ENCODE assay signal across 11 cellular contexts in the genomic region with DNA sequence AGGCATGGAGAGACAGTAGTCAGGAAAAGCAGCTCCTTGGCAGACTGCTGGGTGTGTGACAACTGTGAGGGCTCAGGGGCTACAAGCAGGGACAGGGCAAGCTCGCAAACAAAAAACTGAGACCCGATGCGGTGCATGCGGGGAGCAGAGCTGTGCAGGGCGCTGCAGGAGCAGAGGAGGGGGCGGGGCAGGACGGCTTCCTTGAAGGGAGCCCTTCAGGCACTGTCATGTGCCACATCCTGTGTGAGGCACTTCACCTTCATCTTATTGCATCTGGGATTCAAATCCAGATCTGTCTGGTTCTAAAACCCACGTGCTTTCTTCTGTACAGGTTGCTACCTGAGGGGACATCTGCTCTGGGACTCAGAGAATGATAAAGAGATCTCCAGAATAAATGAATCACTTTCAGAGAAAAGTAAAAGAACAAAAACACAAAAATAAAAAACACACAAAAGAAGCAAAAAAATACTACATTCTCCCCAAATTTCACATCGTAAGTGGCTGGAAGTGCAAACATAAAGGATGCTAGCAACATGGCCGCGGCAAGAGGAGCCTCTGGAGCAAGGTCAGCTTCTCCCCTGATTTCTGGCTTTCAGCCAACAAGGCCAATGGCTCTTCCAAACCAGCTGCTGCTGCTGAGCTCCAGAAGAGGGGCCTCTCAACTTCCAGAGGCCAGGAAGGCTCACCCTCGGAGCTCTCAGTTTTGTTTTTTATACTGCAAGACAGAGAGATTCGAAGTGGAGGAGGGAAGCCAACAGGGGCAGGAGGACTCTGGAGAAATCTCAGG. TPM values are rescaled to one million over a fixed set of nuclear protein-coding genes. Genes with fewer than 3 reads are reported as not detected.
A peak's percentile ranks its signal among the peaks of the same experiment; 100 is the strongest.
DNase-seq lines count a peak whose midpoint lies in the region; ATAC-seq and TF ChIP-seq lines count a peak whose summit lies in the region.
"Had no signal": no experiment of that assay in that cellular context is flagged by ENCODE, and none has a peak within 500 bp of the region (broad histone marks: within the 10 kb centered on the region; RNA-seq: fewer than 3 reads in every experiment).

No MANE protein-coding gene starts in this region.

- H3K4me3 ChIP-seq in sigmoid colon (no peak overlapping the region), GM23338 (no peak overlapping the region), brain microvascular endothelial cell (ENCODE audit: low read depth, low read length) (no peak overlapping the region)
- H3K4me3 ChIP-seq: Peyer's patch had no signal

- peaks cover 17% of the 10 kb centered on the region for H3K4me1 Mint-ChIP-seq in activated T-cell treated with anti-CD3 and anti-CD28 coated beads, Interleukin-2, amount 50 U/mL, for 4 hours (ENCODE audit: low read depth)
- H3K4me1 Mint-ChIP-seq in GM23338, result peaks cover 15% of the 10 kb centered on the region

- no peaks in the 10 kb centered on the region for H3K9me3 Mint-ChIP-seq in activated T-cell treated with anti-CD3 and anti-CD28 coated beads, Interleukin-2, amount 50 U/mL, for 4 hours
- no peaks in the 10 kb centered on the region; the same call in 2 of the 3 replicates for H3K9me3 Mint-ChIP-seq in GM23338

- H3K9me3 ChIP-seq in sigmoid colon, result no peaks in the 10 kb centered on the region
- H3K9me3 ChIP-seq: Peyer's patch had no signal

- no peak overlapping the region for H3K4me3 Mint-ChIP-seq in activated T-cell treated with anti-CD3 and anti-CD28 coated beads, Interleukin-2, amount 50 U/mL, for 4 hours
- H3K4me3 Mint-ChIP-seq in GM23338, result no peak overlapping the region

- no peaks in the 10 kb centered on the region for H3K9me2 ChIP-seq in GM23338 (ENCODE audit: insufficient read depth)

- H4K20me1 ChIP-seq in GM23338 (replicated peaks; ENCODE audit: insufficient read depth), result no peaks in the 10 kb centered on the region

- peaks cover 0 to 36% (median 0%) of the 10 kb centered on the region in 4 donors for H3K36me3 ChIP-seq in sigmoid colon
- H3K36me3 ChIP-seq in GM23338 (ENCODE audit: insufficient read depth), result no peaks in the 10 kb centered on the region
- no peaks in the 10 kb centered on the region for H3K36me3 ChIP-seq in brain microvascular endothelial cell (replicated peaks)
- H3K36me3 ChIP-seq: Peyer's patch had no signal

- intact Hi-C loops in sigmoid colon (cut with DNase I), result no loop called here

- no peaks in the 10 kb centered on the region for H3F3A ChIP-seq in GM23338 (replicated peaks; ENCODE audit: low read depth)

- H3K27me3 ChIP-seq in sigmoid colon (no peaks in the 10 kb centered on the region), GM23338 (ENCODE audit: insufficient read depth) (no peaks in the 10 kb centered on the region), brain microvascular endothelial cell (replicated peaks) (no peaks in the 10 kb centered on the region)
- H3K27me3 ChIP-seq: Peyer's patch had no signal

- H3K79me2 ChIP-seq in GM23338 (replicated peaks; ENCODE audit: insufficient read depth), result no peaks in the 10 kb centered on the region

- no peak overlapping the region for H3K27ac ChIP-seq in sigmoid colon
- no peak overlapping the region for H3K27ac ChIP-seq in GM23338 (ENCODE audit: low read depth)
- no peak overlapping the region for H3K27ac ChIP-seq in brain microvascular endothelial cell
- H3K27ac ChIP-seq: Peyer's patch had no signal

- H2AFZ ChIP-seq in GM23338, result no peak overlapping the region

- no peaks in the 10 kb centered on the region for H3K27me3 Mint-ChIP-seq in activated T-cell treated with anti-CD3 and anti-CD28 coated beads, Interleukin-2, amount 50 U/mL, for 4 hours (ENCODE audit: low read depth)
- H3K27me3 Mint-ChIP-seq in GM23338 (ENCODE audit: insufficient read depth, low read depth, poor library complexity), result peaks cover 9% of the 10 kb centered on the region

- no peak for TF ChIP-seq POLR2A in sigmoid colon (IDR thresholded peaks at IDR 0.05)

- H3K4me2 ChIP-seq in GM23338, result no peak overlapping the region

- DNase-seq in ELF-1 (ENCODE audit: low read depth, low spot score), result peak; percentile 25
- peak; percentile 45 for DNase-seq in NCI-H345 treated with DMSO at 0.1 percent for 48 hours (lab: John Stamatoyannopoulos, UW; ENCODE audit: unreplicated experiment)
- no peak for DNase-seq in activated T-cell treated with anti-CD3 and anti-CD28 coated beads, Interleukin-2, amount 50 U/mL, for 4 hours
- peak; percentile 70 for DNase-seq in sigmoid colon
- DNase-seq in GM23338 (ENCODE audit: low spot score), result no peak
- DNase-seq in brain microvascular endothelial cell, result no peak
- DNase-seq: cerebellar nuclear complex, foreskin melanocyte had no signal

- peak; percentile 72 to 76 for ATAC-seq in activated T-cell treated with anti-CD3 and anti-CD28 coated beads, Interleukin-2, amount 50 U/mL, for 4 hours
- ATAC-seq in HG03280 (IDR thresholded peaks at IDR 0.05; ENCODE audit: unreplicated experiment) (no peak), GM23338 (no peak; the same call in 2 of the 3 replicates), HG03442 (IDR thresholded peaks at IDR 0.05; ENCODE audit: unreplicated experiment) (no peak)

- H3K4me1 ChIP-seq in sigmoid colon (no peaks in the 10 kb centered on the region), GM23338 (ENCODE audit: insufficient read depth) (no peaks in the 10 kb centered on the region)

- no peak overlapping the region for H3K27ac Mint-ChIP-seq in GM23338

- 68 to 79% methylated on average over 13 of the region's 13 CpGs for WGBS in sigmoid colon, 2 donors

- TF ChIP-seq EP300 in sigmoid colon (IDR thresholded peaks at IDR 0.05), result no peak

- TF ChIP-seq CTCF in sigmoid colon (IDR thresholded peaks at IDR 0.05) (no peak), GM23338 (conservative IDR thresholded peaks at IDR 0.05; ENCODE audit: low read depth in 2 of 2) (no peak), brain microvascular endothelial cell (IDR thresholded peaks at IDR 0.05; ENCODE audit: low read depth, low read length, missing control alignments) (no peak)

- in situ Hi-C loops in brain microvascular endothelial cell (cut with HindIII; ENCODE audit: low pct_ligation_motif_present, low sequenced_read_pairs), result no loop called here

- no peaks in the 10 kb centered on the region for H3K36me3 Mint-ChIP-seq in activated T-cell treated with anti-CD3 and anti-CD28 coated beads, Interleukin-2, amount 50 U/mL, for 4 hours (ENCODE audit: insufficient read depth)
- no peaks in the 10 kb centered on the region; the same call in 2 of the 3 replicates for H3K36me3 Mint-ChIP-seq in GM23338 (ENCODE audit: low read depth)

TF ChIP-seq in GM23338, 12 proteins besides CTCF, POLR2A, EP300 and RAD21:
- TF ChIP-seq CREB1 (CRISPR knock-in tag; IDR thresholded peaks at IDR 0.05; ENCODE audit: low read depth) (no peak), POLR2AphosphoS5 (IDR thresholded peaks at IDR 0.05; ENCODE audit: low read depth) (no peak)
- TF ChIP-seq, protein P1, sequence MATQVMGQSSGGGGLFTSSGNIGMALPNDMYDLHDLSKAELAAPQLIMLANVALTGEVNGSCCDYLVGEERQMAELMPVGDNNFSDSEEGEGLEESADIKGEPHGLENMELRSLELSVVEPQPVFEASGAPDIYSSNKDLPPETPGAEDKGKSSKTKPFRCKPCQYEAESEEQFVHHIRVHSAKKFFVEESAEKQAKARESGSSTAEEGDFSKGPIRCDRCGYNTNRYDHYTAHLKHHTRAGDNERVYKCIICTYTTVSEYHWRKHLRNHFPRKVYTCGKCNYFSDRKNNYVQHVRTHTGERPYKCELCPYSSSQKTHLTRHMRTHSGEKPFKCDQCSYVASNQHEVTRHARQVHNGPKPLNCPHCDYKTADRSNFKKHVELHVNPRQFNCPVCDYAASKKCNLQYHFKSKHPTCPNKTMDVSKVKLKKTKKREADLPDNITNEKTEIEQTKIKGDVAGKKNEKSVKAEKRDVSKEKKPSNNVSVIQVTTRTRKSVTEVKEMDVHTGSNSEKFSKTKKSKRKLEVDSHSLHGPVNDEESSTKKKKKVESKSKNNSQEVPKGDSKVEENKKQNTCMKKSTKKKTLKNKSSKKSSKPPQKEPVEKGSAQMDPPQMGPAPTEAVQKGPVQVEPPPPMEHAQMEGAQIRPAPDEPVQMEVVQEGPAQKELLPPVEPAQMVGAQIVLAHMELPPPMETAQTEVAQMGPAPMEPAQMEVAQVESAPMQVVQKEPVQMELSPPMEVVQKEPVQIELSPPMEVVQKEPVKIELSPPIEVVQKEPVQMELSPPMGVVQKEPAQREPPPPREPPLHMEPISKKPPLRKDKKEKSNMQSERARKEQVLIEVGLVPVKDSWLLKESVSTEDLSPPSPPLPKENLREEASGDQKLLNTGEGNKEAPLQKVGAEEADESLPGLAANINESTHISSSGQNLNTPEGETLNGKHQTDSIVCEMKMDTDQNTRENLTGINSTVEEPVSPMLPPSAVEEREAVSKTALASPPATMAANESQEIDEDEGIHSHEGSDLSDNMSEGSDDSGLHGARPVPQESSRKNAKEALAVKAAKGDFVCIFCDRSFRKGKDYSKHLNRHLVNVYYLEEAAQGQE (IDR thresholded peaks at IDR 0.05; ENCODE audit: unreplicated experiment), result no peak

RNA-seq across cellular contexts. Expression of gene LYRM9, which starts 14.2 kb away (rescaled TPM):
- total RNA-seq in activated T-cell treated with anti-CD3 and anti-CD28 coated beads, Interleukin-2, amount 50 U/mL, for 4 hours, result 1 to 10 TPM in 1 of 3 donors, under 1 TPM in 2; 0.79 to 1.4 (median 0.91) TPM
- 10 to 100 TPM; 15.5 to 27.1 (median 19.7) TPM for total RNA-seq in sigmoid colon
- polyA plus RNA-seq in sigmoid colon (1 to 10 TPM; 2.1 to 10.0 (median 7.8) TPM), GM23338 (2016; fragmentation: Nextera tagmentation; extraction: Ambion mirVana) (6.2 and 6.3 TPM in 2 replicates)
- 4.7 and 9.8 TPM in 2 replicates for total RNA-seq in GM23338 (2014; rRNA removed; shearing (Covaris generic))

Comparison
In these comparisons a context has a peak if more than half of its experiments do, and no peak if none do; other contexts are left out.
1. DNase-seq: peak in ELF-1 (single experiment), NCI-H345 treated with DMSO at 0.1 percent for 48 hours (single experiment) and sigmoid colon (single experiment); none in activated T-cell treated with anti-CD3 and anti-CD28 coated beads, Interleukin-2, amount 50 U/mL, for 4 hours (single experiment), GM23338 (single experiment) and brain microvascular endothelial cell (single experiment).
2. ATAC-seq: peak in activated T-cell treated with anti-CD3 and anti-CD28 coated beads, Interleukin-2, amount 50 U/mL, for 4 hours (2 of 2); none in HG03280 (single experiment), GM23338 (single experiment) and HG03442 (single experiment).